18 cellular contexts compared by ENCODE assay signal in genomic region chr1:77400781-77401180, GRCh38.
"Had no signal": no experiment of that assay in that cellular context is flagged by ENCODE, and none has a peak within 500 bp of the region (broad histone marks: within the 10 kb centered on the region; RNA-seq: fewer than 3 reads in every experiment).

No MANE protein-coding gene starts in this region.

- H3K9ac ChIP-seq: neural progenitor cell had no signal

- H3K4me3 ChIP-seq: left ventricle myocardium inferior, neural progenitor cell, suprapubic skin, transverse colon had no signal

- H3K27me3 ChIP-seq: neural progenitor cell, suprapubic skin, transverse colon had no signal

- FAIRE-seq: urothelium cell line had no signal

- H3K9me3 ChIP-seq: left ventricle myocardium inferior, suprapubic skin, transverse colon had no signal

- H3K36me3 ChIP-seq: left ventricle myocardium inferior, neural progenitor cell, suprapubic skin, transverse colon had no signal

- DNase-seq: activated CD4-positive, alpha-beta T cell treated with anti-CD3 and anti-CD28 coated beads for 1 hour; activated CD4-positive, alpha-beta T cell treated with anti-CD3 and anti-CD28 coated beads, Interleukin-2, amount 50 U/mL, for 1 hour; activated CD8-positive, alpha-beta T cell treated with anti-CD3 and anti-CD28 coated beads, Interleukin-2, amount 10 ng/mL, durations not matched to agents 7 days and 5 days; activated gamma-delta T cell treated with Interleukin-2 at 50 U/mL for 16 hours; effector CD4-positive, alpha-beta T cell; erythroblast; foreskin fibroblast; kidney glomerular epithelial cell; left ventricle myocardium inferior; naive thymus-derived CD8-positive, alpha-beta T cell; retina; stimulated activated naive CD8-positive, alpha-beta T cell treated with anti-CD3 and anti-CD28 coated beads, Interleukin-15, amount 100 ng/mL, for 72 hours; T-helper 1 cell; transverse colon had no signal

- H2AFZ ChIP-seq: neural progenitor cell had no signal

- H3K27ac ChIP-seq: left ventricle myocardium inferior, neural progenitor cell, suprapubic skin, transverse colon had no signal

- ATAC-seq: activated CD8-positive, alpha-beta T cell treated with anti-CD3 and anti-CD28 coated beads, Interleukin-2, amount 10 ng/mL, durations not matched to agents 7 days and 5 days; naive thymus-derived CD8-positive, alpha-beta T cell; stimulated activated effector memory CD8-positive, alpha-beta T cell treated with anti-CD3 and anti-CD28 coated beads, Interleukin-12 subunit alpha, Interleukin-12 subunit beta, amount 100 ng/mL, for 72 hours; stimulated activated naive CD8-positive, alpha-beta T cell treated with anti-CD3 and anti-CD28 coated beads, Interleukin-15, amount 100 ng/mL, for 72 hours had no signal

- H3K4me1 ChIP-seq: left ventricle myocardium inferior, suprapubic skin, transverse colon had no signal
